In genomic region chr6:136289579-136290405, GRCh38 we compare ENCODE assay signal across 8 cellular contexts. TPM values are rescaled to one million over a fixed set of nuclear protein-coding genes. Genes with fewer than 3 reads are reported as not detected.
A peak's percentile ranks its signal among the peaks of the same experiment; 100 is the strongest.
DNase-seq lines count a peak whose midpoint lies in the region; ATAC-seq and TF ChIP-seq lines count a peak whose summit lies in the region.

A gene with protein sequence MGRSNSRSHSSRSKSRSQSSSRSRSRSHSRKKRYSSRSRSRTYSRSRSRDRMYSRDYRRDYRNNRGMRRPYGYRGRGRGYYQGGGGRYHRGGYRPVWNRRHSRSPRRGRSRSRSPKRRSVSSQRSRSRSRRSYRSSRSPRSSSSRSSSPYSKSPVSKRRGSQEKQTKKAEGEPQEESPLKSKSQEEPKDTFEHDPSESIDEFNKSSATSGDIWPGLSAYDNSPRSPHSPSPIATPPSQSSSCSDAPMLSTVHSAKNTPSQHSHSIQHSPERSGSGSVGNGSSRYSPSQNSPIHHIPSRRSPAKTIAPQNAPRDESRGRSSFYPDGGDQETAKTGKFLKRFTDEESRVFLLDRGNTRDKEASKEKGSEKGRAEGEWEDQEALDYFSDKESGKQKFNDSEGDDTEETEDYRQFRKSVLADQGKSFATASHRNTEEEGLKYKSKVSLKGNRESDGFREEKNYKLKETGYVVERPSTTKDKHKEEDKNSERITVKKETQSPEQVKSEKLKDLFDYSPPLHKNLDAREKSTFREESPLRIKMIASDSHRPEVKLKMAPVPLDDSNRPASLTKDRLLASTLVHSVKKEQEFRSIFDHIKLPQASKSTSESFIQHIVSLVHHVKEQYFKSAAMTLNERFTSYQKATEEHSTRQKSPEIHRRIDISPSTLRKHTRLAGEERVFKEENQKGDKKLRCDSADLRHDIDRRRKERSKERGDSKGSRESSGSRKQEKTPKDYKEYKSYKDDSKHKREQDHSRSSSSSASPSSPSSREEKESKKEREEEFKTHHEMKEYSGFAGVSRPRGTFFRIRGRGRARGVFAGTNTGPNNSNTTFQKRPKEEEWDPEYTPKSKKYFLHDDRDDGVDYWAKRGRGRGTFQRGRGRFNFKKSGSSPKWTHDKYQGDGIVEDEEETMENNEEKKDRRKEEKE (minus strand): TSS chr6:136289846. CDS start chr6:136279866, 9,980 bp downstream.

- H3K9ac ChIP-seq in SU-DHL-6 (ENCODE audit: low read length) = peak within 1 kb of the TSS; percentile 100

- peaks cover 33% of the 10 kb centered on the region for H3K4me1 ChIP-seq in osteoblast (ENCODE audit: insufficient read depth, low read length)
- H3K4me1 ChIP-seq in thoracic aorta (ENCODE audit: control insufficient read depth in 1 of 2, low read depth in 2 of 2) = peaks cover 40 to 44% of the 10 kb centered on the region in 2 donors

- peak within 1 kb of the TSS; percentile 100 for H3K4me3 Mint-ChIP-seq in activated naive CD8-positive, alpha-beta T cell treated with anti-CD3 and anti-CD28 coated beads, Interleukin-2, amount 10 ng/mL, durations not matched to agents 7 days and 5 days
- peak within 1 kb of the TSS; percentile 100 for H3K4me3 Mint-ChIP-seq in glutamatergic neuron (ENCODE audit: unreplicated experiment)

- H3K9me3 Mint-ChIP-seq in activated naive CD8-positive, alpha-beta T cell treated with anti-CD3 and anti-CD28 coated beads, Interleukin-2, amount 10 ng/mL, durations not matched to agents 7 days and 5 days = no peaks in the 10 kb centered on the region
- H3K9me3 Mint-ChIP-seq in glutamatergic neuron (ENCODE audit: unreplicated experiment) = peaks cover 14% of the 10 kb centered on the region

- TF ChIP-seq CTCF in SU-DHL-6 (IDR thresholded peaks at IDR 0.05; ENCODE audit: insufficient read depth, low read length, poor library complexity, severe bottlenecking) = no peak
- TF ChIP-seq CTCF in glutamatergic neuron (IDR thresholded peaks at IDR 0.05; ENCODE audit: partially characterized antibody, unreplicated experiment) = no peak
- no peak for TF ChIP-seq CTCF in osteoblast (IDR thresholded peaks at IDR 0.05; ENCODE audit: extremely low read depth, low read depth, low read length)
- TF ChIP-seq CTCF in thoracic aorta (IDR thresholded peaks at IDR 0.05) = no peak

- H3K27ac Mint-ChIP-seq in activated naive CD8-positive, alpha-beta T cell treated with anti-CD3 and anti-CD28 coated beads, Interleukin-2, amount 10 ng/mL, durations not matched to agents 7 days and 5 days = peak within 1 kb of the TSS; percentile 100
- peak within 1 kb of the TSS; percentile 100 for H3K27ac Mint-ChIP-seq in glutamatergic neuron (ENCODE audit: unreplicated experiment)

- H2AFZ ChIP-seq in SU-DHL-6 (ENCODE audit: low read depth, low read length, severe bottlenecking) (peak within 1 kb of the TSS; percentile 30), osteoblast (ENCODE audit: low read length) (peak within 1 kb of the TSS; percentile 65)

- no peaks in the 10 kb centered on the region for H3K27me3 ChIP-seq in SU-DHL-6 (ENCODE audit: low read length)
- H3K27me3 ChIP-seq in osteoblast (ENCODE audit: insufficient read depth, low read length) = no peaks in the 10 kb centered on the region
- no peaks in the 10 kb centered on the region for H3K27me3 ChIP-seq in thoracic aorta (replicated peaks; ENCODE audit: insufficient read depth)

- DNase-seq in NCI-H128 (lab: John Stamatoyannopoulos, UW; ENCODE audit: unreplicated experiment) (peak; percentile 98), glutamatergic neuron (peak; percentile 99), osteoblast (ENCODE audit: insufficient read length, low spot score, missing footprints) (peak; percentile 92), thoracic aorta (ENCODE audit: low spot score) (peak; percentile 96)
- DNase-seq in activated naive CD8-positive, alpha-beta T cell treated with anti-CD3 and anti-CD28 coated beads, Interleukin-2, amount 10 ng/mL, durations not matched to agents 7 days and 5 days = peak; percentile 99

- H3K79me2 ChIP-seq in SU-DHL-6 (ENCODE audit: insufficient read depth, low read length) (peaks cover 48% of the 10 kb centered on the region), osteoblast (ENCODE audit: insufficient read depth, low read length) (peaks cover 48% of the 10 kb centered on the region)

- POLR2A ChIA-PET in activated naive CD8-positive, alpha-beta T cell treated with anti-CD3 and anti-CD28 coated beads, Interleukin-2, amount 10 ng/mL, durations not matched to agents 7 days and 5 days (lab: Charles Lee) = interaction anchor here (0.6 to 7.5 kb wide), 33 partner anchors 8 to 1235 kb away, joined by 3 to 123 read pairs (median 4); partner anchors contain the start of genes AHI1, HBS1L, MAP3K5 and MTFR2

- H3K9me3 ChIP-seq in SU-DHL-6 (ENCODE audit: insufficient read depth, low read length) = no peaks in the 10 kb centered on the region
- no peaks in the 10 kb centered on the region for H3K9me3 ChIP-seq in osteoblast (ENCODE audit: low read depth, low read length)
- no peaks in the 10 kb centered on the region for H3K9me3 ChIP-seq in thoracic aorta

- peaks cover 23% of the 10 kb centered on the region for H3F3A ChIP-seq in SU-DHL-6 (ENCODE audit: insufficient read depth)

- H3K4me3 ChIP-seq in SU-DHL-6 (ENCODE audit: insufficient read depth, low read length, poor library complexity, severe bottlenecking) (peak within 1 kb of the TSS; percentile 98), osteoblast (ENCODE audit: insufficient read depth, low read length) (peak within 1 kb of the TSS; percentile 86), thoracic aorta (peak within 1 kb of the TSS; percentile 96)

- TF ChIP-seq POLR2A in GM10847 (IDR thresholded peaks at IDR 0.05; ENCODE audit: extremely low read depth, insufficient read length) = peak; percentile 95

- peaks cover 36% of the 10 kb centered on the region for H3K4me1 Mint-ChIP-seq in activated naive CD8-positive, alpha-beta T cell treated with anti-CD3 and anti-CD28 coated beads, Interleukin-2, amount 10 ng/mL, durations not matched to agents 7 days and 5 days
- peaks cover 14% of the 10 kb centered on the region for H3K4me1 Mint-ChIP-seq in glutamatergic neuron (ENCODE audit: low read depth, unreplicated experiment)

- peaks cover 36% of the 10 kb centered on the region for H4K20me1 ChIP-seq in SU-DHL-6 (ENCODE audit: low read depth, low read length)
- peaks cover 39% of the 10 kb centered on the region for H4K20me1 ChIP-seq in osteoblast (ENCODE audit: insufficient read depth, low read length)

- H3K36me3 ChIP-seq in SU-DHL-6 (ENCODE audit: low read length) (peaks cover 5% of the 10 kb centered on the region; the same call in 1 of the 2 replicates), osteoblast (ENCODE audit: insufficient read depth, low read length) (no peaks in the 10 kb centered on the region), thoracic aorta (no peaks in the 10 kb centered on the region)

- no peaks in the 10 kb centered on the region for H3K9me2 ChIP-seq in SU-DHL-6 (replicated peaks; ENCODE audit: insufficient read depth, low read length)

- H3K27ac ChIP-seq in SU-DHL-6 (ENCODE audit: low read depth, low read length) (peak within 1 kb of the TSS; percentile 95), osteoblast (ENCODE audit: low read depth, low read length) (peak within 1 kb of the TSS; percentile 98), thoracic aorta (peak within 1 kb of the TSS; percentile 97 to 100)

- no peaks in the 10 kb centered on the region for H3K27me3 Mint-ChIP-seq in activated naive CD8-positive, alpha-beta T cell treated with anti-CD3 and anti-CD28 coated beads, Interleukin-2, amount 10 ng/mL, durations not matched to agents 7 days and 5 days
- peaks cover 17% of the 10 kb centered on the region for H3K27me3 Mint-ChIP-seq in glutamatergic neuron (ENCODE audit: unreplicated experiment)

- ATAC-seq in HG02678 (IDR thresholded peaks at IDR 0.05; ENCODE audit: unreplicated experiment) (peak; percentile 93), thoracic aorta (ENCODE audit: insufficient number of reproducible peaks, low FRiP score, low read depth) (peak; percentile 96)
- ATAC-seq in activated naive CD8-positive, alpha-beta T cell treated with anti-CD3 and anti-CD28 coated beads, Interleukin-2, amount 10 ng/mL, durations not matched to agents 7 days and 5 days (ENCODE audit: low read depth) = peak; percentile 84

- H3K36me3 Mint-ChIP-seq in activated naive CD8-positive, alpha-beta T cell treated with anti-CD3 and anti-CD28 coated beads, Interleukin-2, amount 10 ng/mL, durations not matched to agents 7 days and 5 days = peaks cover 12% of the 10 kb centered on the region
- H3K36me3 Mint-ChIP-seq in glutamatergic neuron (ENCODE audit: unreplicated experiment) = no peaks in the 10 kb centered on the region

- H3K4me2 ChIP-seq in SU-DHL-6 (ENCODE audit: low read depth, low read length, poor library complexity, severe bottlenecking) = peak within 1 kb of the TSS; percentile 87
- peak within 1 kb of the TSS; percentile 99 for H3K4me2 ChIP-seq in osteoblast (ENCODE audit: insufficient read depth, low read length)

RNA-seq across cellular contexts. Expression of the gene that starts here (rescaled TPM):
- total RNA-seq in activated naive CD8-positive, alpha-beta T cell treated with anti-CD3 and anti-CD28 coated beads, Interleukin-2, amount 10 ng/mL, durations not matched to agents 7 days and 5 days = 100 to 1,000 TPM; 164 to 165 TPM
- total RNA-seq in glutamatergic neuron (ENCODE audit: unreplicated experiment) = 179 TPM
- total RNA-seq in osteoblast = 124 and 128 TPM in 2 replicates
- 100 to 1,000 TPM in 1 of 2 donors, 10 to 100 TPM in 1; 70.0 to 170 TPM for total RNA-seq in thoracic aorta

Comparison
In these comparisons a context has a peak if more than half of its experiments do, and no peak if none do; other contexts are left out.
1. Peak in every context shown above with its lines: DNase-seq, ATAC-seq, H3K4me3 ChIP-seq and H3K27ac ChIP-seq.